Comparison of ENCODE assay signal across 17 cellular contexts in genomic region chr1:162942903-162943567, GRCh38.
A peak's percentile ranks its signal among the peaks of the same experiment; 100 is the strongest.
DNase-seq lines count a peak whose midpoint lies in the region; ATAC-seq, FAIRE-seq and TF ChIP-seq lines count a peak whose summit lies in the region.
"Had no signal": no experiment of that assay in that cellular context is flagged by ENCODE, and none has a peak within 500 bp of the region (broad histone marks: within the 10 kb centered on the region; RNA-seq: fewer than 3 reads in every experiment).

No MANE protein-coding gene starts in this region.

- H3K79me2 ChIP-seq in astrocyte (ENCODE audit: insufficient read depth, low read length) (no peaks in the 10 kb centered on the region), smooth muscle cell (ENCODE audit: low read depth) (no peaks in the 10 kb centered on the region)

- intact Hi-C loops in activated CD4-positive, alpha-beta T cell treated with anti-CD3 and anti-CD28 coated beads for 36 hours (cut with DNase I, micrococcal nuclease): no loop called here
- intact Hi-C loops in upper lobe of right lung (cut with DNase I): no loop called here

- no peak overlapping the region for H3K27ac Mint-ChIP-seq in activated CD4-positive, alpha-beta T cell treated with anti-CD3 and anti-CD28 coated beads for 36 hours
- no peak overlapping the region for H3K27ac Mint-ChIP-seq in astrocyte (ENCODE audit: unreplicated experiment)
- H3K27ac Mint-ChIP-seq: activated CD4-positive, alpha-beta memory T cell treated with anti-CD3 and anti-CD28 coated beads for 36 hours had no signal

- no peak overlapping the region for H3K4me3 ChIP-seq in astrocyte (ENCODE audit: insufficient read depth, low read depth, low read length)
- H3K4me3 ChIP-seq in fibroblast of pulmonary artery (replicated peaks; ENCODE audit: low read depth, low read length): no peak overlapping the region
- H3K4me3 ChIP-seq in smooth muscle cell: no peak overlapping the region
- H3K4me3 ChIP-seq in upper lobe of right lung: no peak overlapping the region
- H3K4me3 ChIP-seq: HAP-1, lung, spleen had no signal

- no peaks in the 10 kb centered on the region for H3K36me3 ChIP-seq in astrocyte (ENCODE audit: insufficient read depth, low read length)
- H3K36me3 ChIP-seq in smooth muscle cell (ENCODE audit: low read depth): no peaks in the 10 kb centered on the region
- H3K36me3 ChIP-seq in upper lobe of right lung: no peaks in the 10 kb centered on the region
- H3K36me3 ChIP-seq: HAP-1, spleen had no signal

- H4K20me1 ChIP-seq in astrocyte (ENCODE audit: insufficient read depth, low read length) (no peaks in the 10 kb centered on the region), smooth muscle cell (ENCODE audit: low read depth) (no peaks in the 10 kb centered on the region)

- peaks cover 4% of the 10 kb centered on the region for H3K4me1 Mint-ChIP-seq in activated CD4-positive, alpha-beta T cell treated with anti-CD3 and anti-CD28 coated beads for 36 hours
- H3K4me1 Mint-ChIP-seq in astrocyte (ENCODE audit: low read depth, unreplicated experiment): peaks cover 8% of the 10 kb centered on the region

- H3K27me3 ChIP-seq in astrocyte (ENCODE audit: insufficient read depth, low read length): no peaks in the 10 kb centered on the region
- no peaks in the 10 kb centered on the region for H3K27me3 ChIP-seq in smooth muscle cell (ENCODE audit: low read depth)
- peaks cover 4% of the 10 kb centered on the region for H3K27me3 ChIP-seq in upper lobe of right lung

- POLR2A ChIA-PET in activated CD4-positive, alpha-beta T cell treated with anti-CD3 and anti-CD28 coated beads for 36 hours (lab: Charles Lee): no interaction called here

- no peaks in the 10 kb centered on the region for H3K4me1 ChIP-seq in astrocyte (ENCODE audit: insufficient read depth, low read length)
- peaks cover 10% of the 10 kb centered on the region for H3K4me1 ChIP-seq in smooth muscle cell (ENCODE audit: low read depth)
- no peaks in the 10 kb centered on the region for H3K4me1 ChIP-seq in upper lobe of right lung
- H3K4me1 ChIP-seq: HAP-1, spleen had no signal

- FAIRE-seq in astrocyte (lab: Jason Lieb, UNC): no peak

- H3K4me2 ChIP-seq in astrocyte (ENCODE audit: low read length) (no peak overlapping the region), smooth muscle cell (peak overlapping the region; percentile 20)
- H3K4me2 ChIP-seq: KMS-11 had no signal

- no peaks in the 10 kb centered on the region for H3K36me3 Mint-ChIP-seq in activated CD4-positive, alpha-beta T cell treated with anti-CD3 and anti-CD28 coated beads for 36 hours (ENCODE audit: low read depth)
- H3K36me3 Mint-ChIP-seq in astrocyte (ENCODE audit: low read depth, unreplicated experiment): no peaks in the 10 kb centered on the region
- H3K36me3 Mint-ChIP-seq: activated CD4-positive, alpha-beta memory T cell treated with anti-CD3 and anti-CD28 coated beads for 36 hours had no signal

- H3K27ac ChIP-seq in astrocyte (ENCODE audit: low read depth, low read length) (no peak overlapping the region), smooth muscle cell (ENCODE audit: low read depth) (peak overlapping the region; percentile 40), upper lobe of right lung (no peak overlapping the region)
- H3K27ac ChIP-seq: KMS-11, RWPE1, spleen had no signal

- 35% methylated on average over 3 of the region's 3 CpGs for WGBS in smooth muscle cell (ENCODE audit: low lambda C conversion rate)

- peaks cover 29% of the 10 kb centered on the region for H3K27me3 Mint-ChIP-seq in activated CD4-positive, alpha-beta T cell treated with anti-CD3 and anti-CD28 coated beads for 36 hours
- H3K27me3 Mint-ChIP-seq in astrocyte (ENCODE audit: low read depth, unreplicated experiment): no peaks in the 10 kb centered on the region
- H3K27me3 Mint-ChIP-seq: activated CD4-positive, alpha-beta memory T cell treated with anti-CD3 and anti-CD28 coated beads for 36 hours had no signal

- H3K9me3 Mint-ChIP-seq in activated CD4-positive, alpha-beta T cell treated with anti-CD3 and anti-CD28 coated beads for 36 hours (ENCODE audit: low read depth): no peaks in the 10 kb centered on the region
- no peaks in the 10 kb centered on the region for H3K9me3 Mint-ChIP-seq in astrocyte (ENCODE audit: unreplicated experiment)
- H3K9me3 Mint-ChIP-seq: activated CD4-positive, alpha-beta memory T cell treated with anti-CD3 and anti-CD28 coated beads for 36 hours had no signal

- peaks cover 10% of the 10 kb centered on the region for H3F3A ChIP-seq in smooth muscle cell (ENCODE audit: low read depth)

- no peaks in the 10 kb centered on the region for H3K9me3 ChIP-seq in astrocyte (ENCODE audit: insufficient read depth, low read depth, low read length)
- H3K9me3 ChIP-seq in smooth muscle cell (replicated peaks; ENCODE audit: low read depth): no peaks in the 10 kb centered on the region
- no peaks in the 10 kb centered on the region for H3K9me3 ChIP-seq in upper lobe of right lung
- H3K9me3 ChIP-seq: HAP-1, spleen had no signal

- no peak for TF ChIP-seq CTCF in astrocyte (IDR thresholded peaks at IDR 0.05; ENCODE audit: insufficient read depth, low read depth, low read length)
- TF ChIP-seq CTCF in fibroblast of pulmonary artery (IDR thresholded peaks at IDR 0.05; ENCODE audit: low read length, missing control alignments): no peak
- TF ChIP-seq CTCF in smooth muscle cell (IDR thresholded peaks at IDR 0.05; ENCODE audit: borderline replicate concordance, insufficient read depth, poor library complexity, severe bottlenecking): no peak
- TF ChIP-seq CTCF in upper lobe of right lung (IDR thresholded peaks at IDR 0.05): no peak

- H3K4me3 Mint-ChIP-seq in activated CD4-positive, alpha-beta T cell treated with anti-CD3 and anti-CD28 coated beads for 36 hours: no peak overlapping the region
- H3K4me3 Mint-ChIP-seq in astrocyte (ENCODE audit: unreplicated experiment): no peak overlapping the region
- H3K4me3 Mint-ChIP-seq: activated CD4-positive, alpha-beta memory T cell treated with anti-CD3 and anti-CD28 coated beads for 36 hours had no signal

- CTCF ChIA-PET in activated CD4-positive, alpha-beta T cell treated with anti-CD3 and anti-CD28 coated beads for 36 hours (lab: Charles Lee): interaction anchor here (0.9 kb wide), 1 partner anchor 9 kb away, joined by 4 read pairs; no protein-coding TSS in a partner anchor

- H3K9ac ChIP-seq in astrocyte (ENCODE audit: low read length) (no peak overlapping the region), smooth muscle cell (ENCODE audit: low read depth) (no peak overlapping the region)
- H3K9ac ChIP-seq: KMS-11 had no signal

- DNase-seq in activated CD4-positive, alpha-beta T cell treated with anti-CD3 and anti-CD28 coated beads for 36 hours: peak; percentile 6
- DNase-seq in activated CD4-positive, alpha-beta T cell treated with anti-CD3 and anti-CD28 coated beads for 4 hours: no peak
- peak; percentile 25 for DNase-seq in astrocyte (ENCODE audit: low read depth)
- peak; percentile 58 for DNase-seq in fibroblast of pulmonary artery (ENCODE audit: low read depth)
- DNase-seq in smooth muscle cell (lab: John Stamatoyannopoulos, UW; ENCODE audit: unreplicated experiment): no peak
- no peak for DNase-seq in Ammon's horn (ENCODE audit: low spot score)
- no peak for DNase-seq in upper lobe of right lung
- DNase-seq: activated CD4-positive, alpha-beta memory T cell treated with anti-CD3 and anti-CD28 coated beads for 36 hours; central memory CD4-positive, alpha-beta T cell; NCI-H1694 treated with DMSO at 0.1 percent for 48 hours; NCI-H524 treated with DMSO at 0.1 percent for 48 hours; spleen had no signal

- H2AFZ ChIP-seq in astrocyte (ENCODE audit: low read depth, low read length) (no peak overlapping the region), smooth muscle cell (ENCODE audit: low read depth) (peak overlapping the region; percentile 39)

- no peak for ATAC-seq in activated CD4-positive, alpha-beta T cell treated with anti-CD3 and anti-CD28 coated beads for 36 hours
- ATAC-seq in upper lobe of right lung (no peak), GM21390 (IDR thresholded peaks at IDR 0.05; ENCODE audit: unreplicated experiment) (no peak)

Comparison
In these comparisons a context has a peak if more than half of its experiments do, and no peak if none do; other contexts are left out.
1. DNase-seq: peak in activated CD4-positive, alpha-beta T cell treated with anti-CD3 and anti-CD28 coated beads for 36 hours (single experiment), astrocyte (single experiment) and fibroblast of pulmonary artery (single experiment); none in activated CD4-positive, alpha-beta T cell treated with anti-CD3 and anti-CD28 coated beads for 4 hours (0 of 2), smooth muscle cell (single experiment), Ammon's horn (single experiment) and upper lobe of right lung (single experiment).